Comparison of ENCODE assay signal across 1 cellular context in the genomic region with DNA sequence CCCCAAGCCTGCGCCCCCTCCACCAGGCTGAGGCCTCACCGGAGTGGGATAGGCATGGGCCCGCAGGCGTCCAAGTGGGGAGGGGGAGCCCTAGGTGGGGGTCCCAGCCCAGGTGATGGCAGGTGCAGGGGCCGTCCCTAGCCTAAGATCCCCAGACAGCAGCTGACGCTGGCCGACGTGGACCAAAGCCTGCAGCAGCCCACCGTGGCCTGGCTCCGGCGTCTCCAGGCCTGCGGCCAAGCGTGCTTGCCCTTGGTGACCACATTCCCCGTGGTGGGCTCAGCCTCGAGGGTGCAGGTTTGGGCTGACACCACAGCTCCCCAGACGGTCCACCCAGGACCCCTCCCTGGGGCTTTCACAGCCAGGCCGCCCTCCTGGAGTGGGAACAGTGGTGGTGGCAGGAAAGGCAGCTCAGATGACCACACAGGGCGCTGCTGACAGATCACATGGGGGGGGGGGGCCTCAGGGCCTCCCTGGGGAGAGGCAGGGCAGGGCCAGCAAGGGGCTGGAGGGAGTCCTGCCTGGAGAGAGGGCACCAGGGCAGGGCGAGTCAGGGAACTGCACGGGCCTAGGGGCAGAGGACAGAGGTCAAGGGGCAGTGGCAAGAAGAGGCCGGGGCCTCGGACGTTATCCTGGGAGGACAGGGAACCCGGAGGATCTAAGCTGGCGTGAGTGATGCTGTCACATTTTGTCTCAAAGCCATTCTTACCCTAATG.
TF ChIP-seq lines count a peak whose summit lies in the region.

No MANE protein-coding gene starts in this region.

TF ChIP-seq in HEK293, 187 proteins besides CTCF, POLR2A, EP300 and RAD21 (continued from another document):
- TF ChIP-seq, protein P1, sequence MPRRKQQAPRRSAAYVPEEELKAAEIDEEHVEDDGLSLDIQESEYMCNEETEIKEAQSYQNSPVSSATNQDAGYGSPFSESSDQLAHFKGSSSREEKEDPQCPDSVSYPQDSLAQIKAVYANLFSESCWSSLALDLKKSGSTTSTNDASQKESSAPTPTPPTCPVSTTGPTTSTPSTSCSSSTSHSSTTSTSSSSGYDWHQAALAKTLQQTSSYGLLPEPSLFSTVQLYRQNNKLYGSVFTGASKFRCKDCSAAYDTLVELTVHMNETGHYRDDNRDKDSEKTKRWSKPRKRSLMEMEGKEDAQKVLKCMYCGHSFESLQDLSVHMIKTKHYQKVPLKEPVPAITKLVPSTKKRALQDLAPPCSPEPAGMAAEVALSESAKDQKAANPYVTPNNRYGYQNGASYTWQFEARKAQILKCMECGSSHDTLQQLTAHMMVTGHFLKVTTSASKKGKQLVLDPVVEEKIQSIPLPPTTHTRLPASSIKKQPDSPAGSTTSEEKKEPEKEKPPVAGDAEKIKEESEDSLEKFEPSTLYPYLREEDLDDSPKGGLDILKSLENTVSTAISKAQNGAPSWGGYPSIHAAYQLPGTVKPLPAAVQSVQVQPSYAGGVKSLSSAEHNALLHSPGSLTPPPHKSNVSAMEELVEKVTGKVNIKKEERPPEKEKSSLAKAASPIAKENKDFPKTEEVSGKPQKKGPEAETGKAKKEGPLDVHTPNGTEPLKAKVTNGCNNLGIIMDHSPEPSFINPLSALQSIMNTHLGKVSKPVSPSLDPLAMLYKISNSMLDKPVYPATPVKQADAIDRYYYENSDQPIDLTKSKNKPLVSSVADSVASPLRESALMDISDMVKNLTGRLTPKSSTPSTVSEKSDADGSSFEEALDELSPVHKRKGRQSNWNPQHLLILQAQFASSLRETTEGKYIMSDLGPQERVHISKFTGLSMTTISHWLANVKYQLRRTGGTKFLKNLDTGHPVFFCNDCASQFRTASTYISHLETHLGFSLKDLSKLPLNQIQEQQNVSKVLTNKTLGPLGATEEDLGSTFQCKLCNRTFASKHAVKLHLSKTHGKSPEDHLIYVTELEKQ (tag by site-specific recombination; IDR thresholded peaks at IDR 0.05; ENCODE audit: borderline replicate concordance), result no peak
- TF ChIP-seq ZNF658 (tag by site-specific recombination; IDR thresholded peaks at IDR 0.05) (no peak), GLIS2 (tag by site-specific recombination; IDR thresholded peaks at IDR 0.05) (0 out of 2 replicates have a peak, but pooled peaks have one; percentile 11), BCL11A (tag by site-specific recombination; IDR thresholded peaks at IDR 0.05; ENCODE audit: low read depth) (peak; percentile 56; the same call in 1 of the 2 replicates), ZNF24 (tag by site-specific recombination; IDR thresholded peaks at IDR 0.05) (no peak), ZNF274 (IDR thresholded peaks at IDR 0.05; ENCODE audit: low read length) (no peak), ZNF274 (tag by site-specific recombination; IDR thresholded peaks at IDR 0.05; ENCODE audit: borderline replicate concordance) (no peak), ZNF404 (tag by site-specific recombination; IDR thresholded peaks at IDR 0.05) (no peak), ZIC2 (tag by site-specific recombination; IDR thresholded peaks at IDR 0.05) (peak; percentile 76), GLIS1 (tag by site-specific recombination; IDR thresholded peaks at IDR 0.05) (peak; percentile 59), BCL11B (tag by site-specific recombination; IDR thresholded peaks at IDR 0.05; ENCODE audit: low read depth) (no peak; the same call in 1 of the 2 replicates), ZNF157 (tag by site-specific recombination; IDR thresholded peaks at IDR 0.05) (no peak)
